8 cellular contexts compared by ENCODE assay signal in the genomic region with DNA sequence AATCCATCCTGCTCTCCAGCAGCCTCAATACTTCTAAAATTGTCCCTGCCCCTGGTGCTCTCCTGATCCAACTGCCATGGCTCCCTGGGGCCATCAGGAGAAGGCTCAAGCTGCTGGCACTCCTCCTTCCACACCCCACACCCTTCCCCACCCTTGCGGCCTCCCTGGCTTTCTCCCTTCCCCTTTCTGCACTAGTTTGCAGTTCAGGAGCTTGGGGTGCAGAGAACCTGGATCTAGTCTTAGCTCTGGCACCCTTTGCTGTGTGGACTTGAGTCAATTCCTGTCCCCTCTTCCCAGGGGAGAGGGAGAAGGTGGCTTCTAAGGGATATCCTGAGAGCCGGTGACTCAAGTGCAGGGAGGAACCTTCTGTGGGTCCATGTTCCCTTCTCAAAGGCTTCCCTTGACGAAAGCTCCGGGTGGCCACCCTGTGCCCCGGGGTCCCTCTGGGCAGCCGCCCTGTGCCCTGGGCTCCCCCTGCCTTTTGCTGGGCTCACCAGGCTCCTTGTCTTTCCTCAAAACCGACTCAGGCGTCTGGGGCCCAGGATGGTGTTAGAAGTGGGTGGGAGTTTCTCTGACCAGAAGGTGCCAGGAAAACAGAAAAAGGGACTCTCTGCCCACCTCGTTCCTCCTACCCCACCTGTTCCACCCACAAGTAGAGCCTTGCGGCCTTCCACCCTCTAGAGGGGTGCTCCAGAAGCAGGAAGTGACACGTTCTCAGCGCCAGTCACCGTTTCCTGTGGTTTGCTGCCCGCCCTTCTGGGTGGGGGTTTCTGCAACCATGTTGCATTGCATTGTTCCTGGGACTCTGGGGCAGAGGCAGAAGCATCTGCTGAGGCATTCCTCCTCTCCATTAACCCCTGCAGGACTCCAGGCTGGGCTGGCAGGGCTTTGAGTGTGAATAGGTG. TPM values are rescaled to one million over a fixed set of nuclear protein-coding genes. Genes with fewer than 3 reads are reported as not detected.
DNase-seq lines count a peak whose midpoint lies in the region; ATAC-seq, FAIRE-seq and TF ChIP-seq lines count a peak whose summit lies in the region.

No MANE protein-coding gene starts in this region.

- in situ Hi-C loops in gastrocnemius medialis (cut with MboI; ENCODE audit: low sequenced_read_pairs in 4 of 4), result no loop called here

- peaks cover 2% of the 10 kb centered on the region for H3K9me3 Mint-ChIP-seq in activated CD4-positive, alpha-beta memory T cell treated with anti-CD3 and anti-CD28 coated beads, Interleukin-2, amount 10 ng/mL, durations not matched to agents 7 days and 5 days

- H2AFZ ChIP-seq in endothelial cell of umbilical vein (ENCODE audit: low read depth, low read length), result peak overlapping the region; percentile 56

- ATAC-seq in GM21576 (IDR thresholded peaks at IDR 0.05; ENCODE audit: unreplicated experiment) (peak; percentile 81), gastrocnemius medialis (no peak)

- peak overlapping the region; percentile 42 for H3K9ac ChIP-seq in endothelial cell of umbilical vein (replicated peaks; ENCODE audit: extremely low read depth, insufficient read depth, low read length)

- peak overlapping the region; percentile 38; the same call in 1 of the 2 replicates for H3K27ac ChIP-seq in DOHH2 (ENCODE audit: low read depth, low read length)
- peak overlapping the region; percentile 90 for H3K27ac ChIP-seq in endothelial cell of umbilical vein (ENCODE audit: insufficient read depth, low read depth, low read length)
- peak overlapping the region in 3 of 4 donors; percentile 24 to 44 (median 36) for H3K27ac ChIP-seq in gastrocnemius medialis

- POLR2A ChIA-PET in activated CD4-positive, alpha-beta memory T cell treated with anti-CD3 and anti-CD28 coated beads, Interleukin-2, amount 10 ng/mL, durations not matched to agents 7 days and 5 days (lab: Charles Lee), result interaction anchor here (0.9 to 5.4 kb wide), 15 partner anchors 8 to 245 kb away, joined by 3 to 46 read pairs (median 5); a partner anchor contains a TSS
- POLR2A ChIA-PET in endothelial cell of umbilical vein (lab: Charles Lee), result no interaction called here

- H3K9me2 ChIP-seq in DOHH2 (replicated peaks; ENCODE audit: control insufficient read depth, low read length), result no peaks in the 10 kb centered on the region

- dilution Hi-C loops in endothelial cell of umbilical vein (cut with MboI; ENCODE audit: extremely low pct_ligation_motif_present, low sequenced_read_pairs), result no loop called here

- H4K20me1 ChIP-seq in DOHH2 (ENCODE audit: control insufficient read depth, insufficient read depth, low read depth, low read length) (no peaks in the 10 kb centered on the region), endothelial cell of umbilical vein (replicated peaks; ENCODE audit: control insufficient read depth, extremely low read depth, insufficient read depth, low read length) (no peaks in the 10 kb centered on the region)

- H3K4me1 ChIP-seq in DOHH2 (ENCODE audit: control insufficient read depth, low read length) (peaks cover 39% of the 10 kb centered on the region), endothelial cell of umbilical vein (ENCODE audit: control insufficient read depth, extremely low read depth, insufficient read depth, low read length) (peaks cover 46% of the 10 kb centered on the region), gastrocnemius medialis (peaks cover 7 to 8% of the 10 kb centered on the region in 2 donors)

- H3K27me3 ChIP-seq in DOHH2 (ENCODE audit: control insufficient read depth, low read length), result no peaks in the 10 kb centered on the region
- H3K27me3 ChIP-seq in endothelial cell of umbilical vein (ENCODE audit: control insufficient read depth in 2 of 2, insufficient read depth in 2 of 2, low read length in 2 of 2), result no peaks in the 10 kb centered on the region
- H3K27me3 ChIP-seq in gastrocnemius medialis, result no peaks in the 10 kb centered on the region

- intact Hi-C loops in endothelial cell of umbilical vein (cut with micrococcal nuclease) (loop anchor here (1.0 to 2.0 kb wide), 2 partner anchors 15 to 48 kb away; a partner anchor contains a TSS), gastrocnemius medialis (cut with DNase I; ENCODE audit: low total_unique reads) (no loop called here)

- peaks cover 73% of the 10 kb centered on the region for H3K4me1 Mint-ChIP-seq in activated CD4-positive, alpha-beta memory T cell treated with anti-CD3 and anti-CD28 coated beads, Interleukin-2, amount 10 ng/mL, durations not matched to agents 7 days and 5 days

- TSS peak; percentile 62 for BruUV-seq in endothelial cell of umbilical vein (replicated peaks; lab: Mats Ljungman, UMichigan)

- peaks cover 6% of the 10 kb centered on the region; the same call in 1 of the 2 replicates for H3F3A ChIP-seq in DOHH2 (ENCODE audit: control insufficient read depth, insufficient read depth)

- no peaks in the 10 kb centered on the region for H3K9me3 ChIP-seq in DOHH2 (ENCODE audit: control insufficient read depth, insufficient read depth, low read length)
- no peaks in the 10 kb centered on the region for H3K9me3 ChIP-seq in endothelial cell of umbilical vein (replicated peaks; ENCODE audit: control insufficient read depth, insufficient read depth, low read length)
- H3K9me3 ChIP-seq in gastrocnemius medialis, result no peaks in the 10 kb centered on the region

- H3K4me3 Mint-ChIP-seq in activated CD4-positive, alpha-beta memory T cell treated with anti-CD3 and anti-CD28 coated beads, Interleukin-2, amount 10 ng/mL, durations not matched to agents 7 days and 5 days, result peak overlapping the region; percentile 74

- CTCF ChIA-PET in activated CD4-positive, alpha-beta memory T cell treated with anti-CD3 and anti-CD28 coated beads, Interleukin-2, amount 10 ng/mL, durations not matched to agents 7 days and 5 days (lab: Charles Lee), result interaction anchor here (1.2 to 3.3 kb wide), 7 partner anchors 14 to 49 kb away, joined by 3 to 30 read pairs (median 7); a partner anchor contains a TSS
- CTCF ChIA-PET in endothelial cell of umbilical vein (lab: Charles Lee), result interaction anchor here (0.7 to 2.2 kb wide), 5 partner anchors 12 to 248 kb away, joined by 3 to 9 read pairs (median 6); no protein-coding TSS in a partner anchor

- TF ChIP-seq CTCF in DOHH2 (IDR thresholded peaks at IDR 0.05; ENCODE audit: low read depth, low read length, poor library complexity, severe bottlenecking), result no peak
- no peak for TF ChIP-seq CTCF in endothelial cell of umbilical vein (IDR thresholded peaks at IDR 0.05; ENCODE audit: extremely low read depth in 1 of 2, insufficient read depth in 1 of 2, low read depth in 1 of 2, low read length in 2 of 2)
- no peak for TF ChIP-seq CTCF in gastrocnemius medialis (IDR thresholded peaks at IDR 0.05 in 4 of 5, conservative IDR thresholded peaks at IDR 0.05 in 1 of 5)

- peak overlapping the region; percentile 78 for H3K4me2 ChIP-seq in DOHH2 (ENCODE audit: low read length)
- H3K4me2 ChIP-seq in endothelial cell of umbilical vein (ENCODE audit: insufficient read depth, low read length), result peak overlapping the region; percentile 54

- DNase-seq in LHCN-M2 (ENCODE audit: low read depth) (peak; percentile 66), endothelial cell of umbilical vein (ENCODE audit: low read depth, low spot score) (peak; percentile 78), gastrocnemius medialis (no peak), DMS153 (lab: John Stamatoyannopoulos, UW) (no peak), SHP77 (lab: John Stamatoyannopoulos, UW) (no peak)
- DNase-seq in activated CD4-positive, alpha-beta memory T cell treated with anti-CD3 and anti-CD28 coated beads, Interleukin-2, amount 10 ng/mL, durations not matched to agents 7 days and 5 days, result peak; percentile 93

- H3K27ac Mint-ChIP-seq in activated CD4-positive, alpha-beta memory T cell treated with anti-CD3 and anti-CD28 coated beads, Interleukin-2, amount 10 ng/mL, durations not matched to agents 7 days and 5 days, result peak overlapping the region; percentile 94

- H3K79me2 ChIP-seq in DOHH2 (ENCODE audit: control insufficient read depth, low read length) (no peaks in the 10 kb centered on the region), endothelial cell of umbilical vein (ENCODE audit: control insufficient read depth, insufficient read depth, low read length) (no peaks in the 10 kb centered on the region)

- TF ChIP-seq POLR2A in endothelial cell of umbilical vein (IDR thresholded peaks at IDR 0.05; ENCODE audit: low read depth, low read length) (no peak), gastrocnemius medialis (IDR thresholded peaks at IDR 0.05) (no peak)

- H3K9me1 ChIP-seq in endothelial cell of umbilical vein (replicated peaks; ENCODE audit: control insufficient read depth, extremely low read depth, insufficient read depth, low read length), result no peaks in the 10 kb centered on the region

- FAIRE-seq in endothelial cell of umbilical vein (lab: Jason Lieb, UNC), result peak; percentile 94

- peaks cover 59% of the 10 kb centered on the region for H3K36me3 Mint-ChIP-seq in activated CD4-positive, alpha-beta memory T cell treated with anti-CD3 and anti-CD28 coated beads, Interleukin-2, amount 10 ng/mL, durations not matched to agents 7 days and 5 days (ENCODE audit: low read depth)

- peak overlapping the region; percentile 60 for H3K4me3 ChIP-seq in DOHH2 (ENCODE audit: low read length)
- H3K4me3 ChIP-seq in endothelial cell of umbilical vein (replicated peaks in 1 of 3; ENCODE audit: insufficient read depth in 1 of 3, low read depth in 1 of 3, low read length in 3 of 3), result no peak overlapping the region
- no peak overlapping the region for H3K4me3 ChIP-seq in gastrocnemius medialis

- no peaks in the 10 kb centered on the region for H3K36me3 ChIP-seq in DOHH2 (ENCODE audit: control insufficient read depth, low read length)
- H3K36me3 ChIP-seq in endothelial cell of umbilical vein (ENCODE audit: control insufficient read depth in 2 of 2, extremely low read depth in 1 of 2, insufficient read depth in 2 of 2, low read length in 2 of 2), result no peaks in the 10 kb centered on the region
- H3K36me3 ChIP-seq in gastrocnemius medialis, result no peaks in the 10 kb centered on the region

- no peaks in the 10 kb centered on the region for H3K27me3 Mint-ChIP-seq in activated CD4-positive, alpha-beta memory T cell treated with anti-CD3 and anti-CD28 coated beads, Interleukin-2, amount 10 ng/mL, durations not matched to agents 7 days and 5 days

RNA-seq across cellular contexts. Expression of a gene that starts 15.0 kb away (rescaled TPM):
- total RNA-seq in LHCN-M2 (2014; rRNA removed) (29.6 and 38.3 TPM in 2 replicates), endothelial cell of umbilical vein (20.0 and 22.0 TPM in 2 replicates), gastrocnemius medialis (1 to 10 TPM; 3.3 to 5.3 (median 3.9) TPM)
- 44.3 TPM for polyA plus RNA-seq in LHCN-M2 (2012)
- total RNA-seq in activated CD4-positive, alpha-beta memory T cell treated with anti-CD3 and anti-CD28 coated beads, Interleukin-2, amount 10 ng/mL, durations not matched to agents 7 days and 5 days, result 10 to 100 TPM; 45.3 to 48.0 TPM
- polyA plus RNA-seq in endothelial cell of umbilical vein, result 42.4 and 42.5 TPM in 2 replicates
- polyA plus RNA-seq in endothelial cell of umbilical vein (2011; cell fraction: cytosol; rRNA removed), result 42.7 and 51.4 TPM in 2 replicates
- polyA plus RNA-seq in endothelial cell of umbilical vein (2011; cell fraction: nucleus; rRNA removed), result 22.7 and 24.5 TPM in 2 replicates
- 47.6 and 56.2 TPM in 2 replicates for polyA plus RNA-seq in endothelial cell of umbilical vein (2012)
- 45.7 and 51.9 TPM in 2 replicates for polyA minus RNA-seq in endothelial cell of umbilical vein
- not detected for polyA minus RNA-seq in endothelial cell of umbilical vein (2011; cell fraction: cytosol; rRNA and poly(A)+ RNA removed)
- polyA minus RNA-seq in endothelial cell of umbilical vein (2011; cell fraction: nucleus; rRNA and poly(A)+ RNA removed), result 6.8 and 7.0 TPM in 2 replicates

RNA-seq across cellular contexts. Expression of a gene that starts 17.6 kb away (rescaled TPM):
- total RNA-seq in LHCN-M2 (2014; rRNA removed) (1.2 and 1.8 TPM in 2 replicates), endothelial cell of umbilical vein (0.22 and 0.44 TPM in 2 replicates), gastrocnemius medialis (not detected)
- polyA plus RNA-seq in LHCN-M2 (2012), result 2.2 TPM
- total RNA-seq in activated CD4-positive, alpha-beta memory T cell treated with anti-CD3 and anti-CD28 coated beads, Interleukin-2, amount 10 ng/mL, durations not matched to agents 7 days and 5 days, result under 1 TPM in 1 of 2 experiments, not detected in 1; 0.13 TPM
- 1.1 and 1.2 TPM in 2 replicates for polyA plus RNA-seq in endothelial cell of umbilical vein
- 0.63 and 0.66 TPM in 2 replicates for polyA plus RNA-seq in endothelial cell of umbilical vein (2011; cell fraction: cytosol; rRNA removed)
- polyA plus RNA-seq in endothelial cell of umbilical vein (2011; cell fraction: nucleus; rRNA removed), result 0.84 and 1.1 TPM in 2 replicates
- 1.2 TPM in 2 replicates for polyA plus RNA-seq in endothelial cell of umbilical vein (2012)
- polyA minus RNA-seq in endothelial cell of umbilical vein, result 0.53 and 2.5 TPM in 2 replicates
- not detected for polyA minus RNA-seq in endothelial cell of umbilical vein (2011; cell fraction: cytosol; rRNA and poly(A)+ RNA removed)
- 0.87 and 1.1 TPM in 2 replicates for polyA minus RNA-seq in endothelial cell of umbilical vein (2011; cell fraction: nucleus; rRNA and poly(A)+ RNA removed)

RNA-seq across cellular contexts. Expression of a gene that starts 39.2 kb away (rescaled TPM):
- total RNA-seq in LHCN-M2 (2014; rRNA removed) (418 and 464 TPM in 2 replicates), endothelial cell of umbilical vein (281 and 317 TPM in 2 replicates), gastrocnemius medialis (10 to 100 TPM; 48.4 to 86.7 (median 69.0) TPM)
- 483 TPM for polyA plus RNA-seq in LHCN-M2 (2012)
- 100 to 1,000 TPM; 150 to 151 TPM for total RNA-seq in activated CD4-positive, alpha-beta memory T cell treated with anti-CD3 and anti-CD28 coated beads, Interleukin-2, amount 10 ng/mL, durations not matched to agents 7 days and 5 days
- 212 and 229 TPM in 2 replicates for polyA plus RNA-seq in endothelial cell of umbilical vein
- polyA plus RNA-seq in endothelial cell of umbilical vein (2011; cell fraction: cytosol; rRNA removed), result 351 and 388 TPM in 2 replicates
- polyA plus RNA-seq in endothelial cell of umbilical vein (2011; cell fraction: nucleus; rRNA removed), result 135 and 162 TPM in 2 replicates
- 355 and 368 TPM in 2 replicates for polyA plus RNA-seq in endothelial cell of umbilical vein (2012)
- polyA minus RNA-seq in endothelial cell of umbilical vein, result 98.2 and 102 TPM in 2 replicates
- polyA minus RNA-seq in endothelial cell of umbilical vein (2011; cell fraction: cytosol; rRNA and poly(A)+ RNA removed), result 94.4 TPM
- polyA minus RNA-seq in endothelial cell of umbilical vein (2011; cell fraction: nucleus; rRNA and poly(A)+ RNA removed), result 23.4 and 37.0 TPM in 2 replicates

Comparison
In these comparisons a context has a peak if more than half of its experiments do, and no peak if none do; other contexts are left out.
1. H3K27ac ChIP-seq: peak in every context shown above with its lines; median percentile 90 in endothelial cell of umbilical vein; 38 in DOHH2; 36 in gastrocnemius medialis.
2. DNase-seq: peak in LHCN-M2 (single experiment), activated CD4-positive, alpha-beta memory T cell treated with anti-CD3 and anti-CD28 coated beads, Interleukin-2, amount 10 ng/mL, durations not matched to agents 7 days and 5 days (single experiment) and endothelial cell of umbilical vein (single experiment); none in gastrocnemius medialis (0 of 2), DMS153 (single experiment) and SHP77 (0 of 2).